12 cellular contexts compared by ENCODE assay signal in genomic region chr2:42385225-42385624, GRCh38. TPM values are rescaled to one million over a fixed set of nuclear protein-coding genes. Genes with fewer than 3 reads are reported as not detected.
A peak's percentile ranks its signal among the peaks of the same experiment; 100 is the strongest.
DNase-seq lines count a peak whose midpoint lies in the region; ATAC-seq and TF ChIP-seq lines count a peak whose summit lies in the region.
"Had no signal": no experiment of that assay in that cellular context is flagged by ENCODE, and none has a peak within 500 bp of the region (broad histone marks: within the 10 kb centered on the region; RNA-seq: fewer than 3 reads in every experiment).

No MANE protein-coding gene starts in this region.

- no peaks in the 10 kb centered on the region for H3K9me3 ChIP-seq in SK-N-SH
- H3K9me3 ChIP-seq in Peyer's patch, result no peaks in the 10 kb centered on the region

- H3K79me2 ChIP-seq in GM23338 (replicated peaks; ENCODE audit: insufficient read depth), result no peaks in the 10 kb centered on the region
- H3K79me2 ChIP-seq in SK-N-SH (ENCODE audit: insufficient read depth), result no peaks in the 10 kb centered on the region

- H3K27ac Mint-ChIP-seq in GM23338, result no peak overlapping the region

- CTCF ChIA-PET in SK-N-SH (lab: Yijun Ruan, JAX), result interaction anchor here (0.7 to 3.6 kb wide), 11 partner anchors 8 to 278 kb away, joined by 3 to 20 read pairs (median 5); no protein-coding TSS in a partner anchor

- H3K4me1 ChIP-seq in GM23338 (ENCODE audit: insufficient read depth), result no peaks in the 10 kb centered on the region
- H3K4me1 ChIP-seq in SK-N-SH (ENCODE audit: control insufficient read depth in 1 of 2, insufficient read depth in 2 of 2, low read depth in 1 of 2, low read length in 1 of 2), result peaks cover 0 to 8% of the 10 kb centered on the region in 2 experiments; a peak in 2 of 4 replicates
- H3K4me1 ChIP-seq in Peyer's patch, result peaks cover 0 to 4% (median 0%) of the 10 kb centered on the region in 4 donors

- no peak for TF ChIP-seq POLR2A in Peyer's patch (IDR thresholded peaks at IDR 0.05)

- H3K36me3 ChIP-seq in GM23338 (ENCODE audit: insufficient read depth) (no peaks in the 10 kb centered on the region), SK-N-SH (replicated peaks in 1 of 2; ENCODE audit: control insufficient read depth in 1 of 2, insufficient read depth in 2 of 2, low read length in 1 of 2) (no peaks in the 10 kb centered on the region), Peyer's patch (no peaks in the 10 kb centered on the region)

- DNase-seq in GM23338 (ENCODE audit: low spot score) (peak; percentile 65), SK-N-SH (no peak), glomerular visceral epithelial cell (ENCODE audit: extremely low spot score) (peak; percentile 20), Peyer's patch (no peak), NCI-H345 (lab: John Stamatoyannopoulos, UW) (no peak)
- DNase-seq: activated T-cell treated with anti-CD3 and anti-CD28 coated beads for 4 hours, kidney glomerular epithelial cell, NCI-H1092 had no signal

- POLR2A ChIA-PET in SK-N-SH (lab: Yijun Ruan, JAX), result interaction anchor here (0.9 kb wide), 1 partner anchor 13 kb away, joined by 3 read pairs; no protein-coding TSS in a partner anchor

- no peaks in the 10 kb centered on the region for H3K9me3 Mint-ChIP-seq in GM23338

- peaks cover 2% of the 10 kb centered on the region; the same call in 1 of the 3 replicates for H3K36me3 Mint-ChIP-seq in GM23338 (ENCODE audit: low read depth)

- TF ChIP-seq CTCF in 22Rv1 (IDR thresholded peaks at IDR 0.05) (peak; percentile 18; the same call in 1 of the 2 replicates), GM23338 (conservative IDR thresholded peaks at IDR 0.05; ENCODE audit: low read depth in 2 of 2) (peak; percentile 35 to 86; a peak in 2 of 4 replicates), SK-N-SH (IDR thresholded peaks at IDR 0.05) (peak; percentile 38; the same call in 1 of the 2 replicates), Peyer's patch (IDR thresholded peaks at IDR 0.05) (peak in 3 of 6 experiments; percentile 19 to 44 (median 22))

- peak; percentile 92 for ATAC-seq in GM23338
- ATAC-seq in GM21423 (IDR thresholded peaks at IDR 0.05; ENCODE audit: unreplicated experiment), result no peak
- ATAC-seq in HG03442 (IDR thresholded peaks at IDR 0.05; ENCODE audit: unreplicated experiment), result no peak

- H3K27ac ChIP-seq in 22Rv1 (no peak overlapping the region), GM23338 (ENCODE audit: low read depth) (no peak overlapping the region; the same call in 1 of the 2 replicates), SK-N-SH (ENCODE audit: low read depth in 2 of 2, low read length in 1 of 2) (no peak overlapping the region; a peak in 1 of 4 replicates), Peyer's patch (no peak overlapping the region)
- H3K27ac ChIP-seq: dorsolateral prefrontal cortex had no signal

- H3K4me3 ChIP-seq in GM23338 (no peak overlapping the region), SK-N-SH (ENCODE audit: low read depth in 2 of 2, low read length in 1 of 2) (no peak overlapping the region), Peyer's patch (no peak overlapping the region)
- H3K4me3 ChIP-seq: dorsolateral prefrontal cortex had no signal

- H3K9ac ChIP-seq in SK-N-SH, result no peak overlapping the region

- no peak for TF ChIP-seq EP300 in SK-N-SH (IDR thresholded peaks at IDR 0.05; ENCODE audit: borderline replicate concordance in 1 of 2, low read depth in 1 of 2, low read length in 1 of 2)

- H3K27me3 ChIP-seq in GM23338 (ENCODE audit: insufficient read depth) (no peaks in the 10 kb centered on the region), SK-N-SH (ENCODE audit: insufficient read depth) (peaks cover 11% of the 10 kb centered on the region; the same call in 1 of the 2 replicates), Peyer's patch (no peaks in the 10 kb centered on the region)
- H3K27me3 ChIP-seq: dorsolateral prefrontal cortex had no signal

- no peak overlapping the region for H3K4me3 Mint-ChIP-seq in GM23338

- peaks cover 5% of the 10 kb centered on the region; the same call in 2 of the 3 replicates for H3K4me1 Mint-ChIP-seq in GM23338

- WGBS in SK-N-SH (ENCODE audit: low lambda C conversion rate), result 66% methylated on average over 7 of the region's 7 CpGs

- no peak overlapping the region for H2AFZ ChIP-seq in GM23338
- no peak overlapping the region for H2AFZ ChIP-seq in SK-N-SH (ENCODE audit: low read depth)

- H3K9me2 ChIP-seq in GM23338 (ENCODE audit: insufficient read depth) (no peaks in the 10 kb centered on the region), SK-N-SH (no peaks in the 10 kb centered on the region)

- no peak overlapping the region for H3K4me2 ChIP-seq in GM23338
- H3K4me2 ChIP-seq in SK-N-SH, result no peak overlapping the region

- H3F3A ChIP-seq in GM23338 (replicated peaks; ENCODE audit: low read depth) (no peaks in the 10 kb centered on the region), SK-N-SH (replicated peaks; ENCODE audit: insufficient read depth) (no peaks in the 10 kb centered on the region)

- H3K27me3 Mint-ChIP-seq in GM23338 (ENCODE audit: insufficient read depth, low read depth, poor library complexity), result peaks cover 4% of the 10 kb centered on the region

- TF ChIP-seq RAD21 in SK-N-SH (IDR thresholded peaks at IDR 0.05; ENCODE audit: low read length), result peak; percentile 63

- H4K20me1 ChIP-seq in GM23338 (replicated peaks; ENCODE audit: insufficient read depth), result no peaks in the 10 kb centered on the region
- H4K20me1 ChIP-seq in SK-N-SH (ENCODE audit: insufficient read depth), result no peaks in the 10 kb centered on the region

TF ChIP-seq in GM23338, 12 proteins besides CTCF, POLR2A, EP300 and RAD21 (continues in another document):
- TF ChIP-seq ZNF331 (CRISPR knock-in tag; IDR thresholded peaks at IDR 0.05; ENCODE audit: low read depth) (no peak), NANOG (IDR thresholded peaks at IDR 0.05; ENCODE audit: borderline replicate concordance) (no peak), STAT1 (IDR thresholded peaks at IDR 0.05; ENCODE audit: unreplicated experiment) (no peak), ZNF114 (CRISPR knock-in tag; IDR thresholded peaks at IDR 0.05) (no peak), EZH2phosphoT487 (IDR thresholded peaks at IDR 0.05; ENCODE audit: unreplicated experiment) (no peak)
- TF ChIP-seq, protein P1, sequence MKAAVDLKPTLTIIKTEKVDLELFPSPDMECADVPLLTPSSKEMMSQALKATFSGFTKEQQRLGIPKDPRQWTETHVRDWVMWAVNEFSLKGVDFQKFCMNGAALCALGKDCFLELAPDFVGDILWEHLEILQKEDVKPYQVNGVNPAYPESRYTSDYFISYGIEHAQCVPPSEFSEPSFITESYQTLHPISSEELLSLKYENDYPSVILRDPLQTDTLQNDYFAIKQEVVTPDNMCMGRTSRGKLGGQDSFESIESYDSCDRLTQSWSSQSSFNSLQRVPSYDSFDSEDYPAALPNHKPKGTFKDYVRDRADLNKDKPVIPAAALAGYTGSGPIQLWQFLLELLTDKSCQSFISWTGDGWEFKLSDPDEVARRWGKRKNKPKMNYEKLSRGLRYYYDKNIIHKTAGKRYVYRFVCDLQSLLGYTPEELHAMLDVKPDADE (IDR thresholded peaks at IDR 0.05), result no peak

TF ChIP-seq in SK-N-SH, 30 proteins besides CTCF, POLR2A, EP300 and RAD21:
- TF ChIP-seq RCOR1 (IDR thresholded peaks at IDR 0.05; ENCODE audit: low read length) (no peak), TAF1 (IDR thresholded peaks at IDR 0.05; ENCODE audit: borderline replicate concordance, low read depth, low read length) (no peak), SMC3 (IDR thresholded peaks at IDR 0.05; ENCODE audit: low read depth, low read length) (peak; percentile 44; the same call in 1 of the 2 replicates), YY1 (IDR thresholded peaks at IDR 0.05; ENCODE audit: low read depth) (no peak), POLR2AphosphoS5 (IDR thresholded peaks at IDR 0.05; ENCODE audit: low read depth, low read length) (no peak), RFX5 (IDR thresholded peaks at IDR 0.05; ENCODE audit: low read length) (no peak), IRF3 (IDR thresholded peaks at IDR 0.05; ENCODE audit: low read depth, low read length) (no peak)
- TF ChIP-seq, protein P2, sequence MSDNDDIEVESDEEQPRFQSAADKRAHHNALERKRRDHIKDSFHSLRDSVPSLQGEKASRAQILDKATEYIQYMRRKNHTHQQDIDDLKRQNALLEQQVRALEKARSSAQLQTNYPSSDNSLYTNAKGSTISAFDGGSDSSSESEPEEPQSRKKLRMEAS (IDR thresholded peaks at IDR 0.05; ENCODE audit: low read depth), result no peak

RNA-seq across cellular contexts. Expression of gene COX7A2L, which starts 24.2 kb away (rescaled TPM):
- 149 and 158 TPM in 2 replicates for total RNA-seq in GM23338 (2014; rRNA removed; shearing (Covaris generic))
- polyA plus RNA-seq in GM23338 (2016; fragmentation: Nextera tagmentation; extraction: Ambion mirVana) (112 and 118 TPM in 2 replicates), SK-N-SH (2012; rRNA removed) (77.6 and 82.3 TPM in 2 replicates)
- 116 and 144 TPM in 2 replicates for polyA plus RNA-seq in SK-N-SH (2012; cell fraction: cytosol; rRNA removed)
- polyA plus RNA-seq in SK-N-SH (2012; cell fraction: nucleus; rRNA removed), result 27.9 and 31.9 TPM in 2 replicates
- total RNA-seq in Peyer's patch, result 100 to 1,000 TPM in 2 of 4 donors, 10 to 100 TPM in 2; 77.3 to 143 (median 101) TPM

Comparison
In these comparisons a context has a peak if more than half of its experiments do, and no peak if none do; other contexts are left out.
1. DNase-seq: peak in GM23338 (single experiment) and glomerular visceral epithelial cell (single experiment); none in SK-N-SH (single experiment), Peyer's patch (0 of 3) and NCI-H345 (single experiment).